Comparison of ENCODE assay signal across 8 cellular contexts in genomic region chr5:74791669-74792068, GRCh38. TPM values are rescaled to one million over a fixed set of nuclear protein-coding genes. Genes with fewer than 3 reads are reported as not detected.
DNase-seq lines count a peak whose midpoint lies in the region; ATAC-seq, FAIRE-seq and TF ChIP-seq lines count a peak whose summit lies in the region.
"Not testable (repeated sequence)": the region's sequence is repeated elsewhere in the genome, so short reads cannot be mapped to it uniquely, and the experiment has no call there.

No MANE protein-coding gene starts in this region.

- H3K36me3 ChIP-seq in GM12878 (ENCODE audit: control insufficient read depth in 2 of 2, insufficient read depth in 2 of 2, low read length in 1 of 2); mammary epithelial cell (ENCODE audit: insufficient read depth, low read length); keratinocyte (ENCODE audit: control insufficient read depth in 2 of 2, extremely low read depth in 1 of 2, insufficient read depth in 2 of 2, low read length in 2 of 2): not testable (repeated sequence)

- not testable (repeated sequence) for H3K9me3 ChIP-seq in GM12878 (replicated peaks; ENCODE audit: control insufficient read depth, insufficient read depth, low read length); mammary epithelial cell (replicated peaks; ENCODE audit: insufficient read depth, low read length); keratinocyte (ENCODE audit: control insufficient read depth, low read depth, low read length)

- H3K79me2 ChIP-seq in GM12878 (ENCODE audit: control insufficient read depth, insufficient read depth, low read length); mammary epithelial cell (ENCODE audit: insufficient read depth, low read length); keratinocyte (ENCODE audit: control insufficient read depth, insufficient read depth, low read length): not testable (repeated sequence)

- not testable (repeated sequence) for H3K4me1 ChIP-seq in GM12878 (ENCODE audit: control insufficient read depth, insufficient read depth, low read length); mammary epithelial cell (ENCODE audit: insufficient read depth, low read length); foreskin keratinocyte; keratinocyte (ENCODE audit: control insufficient read depth, extremely low read depth, insufficient read depth, low read length)

- H3K36me3 Mint-ChIP-seq in stimulated activated effector memory CD8-positive, alpha-beta T cell treated with anti-CD3 and anti-CD28 coated beads, Interleukin-12 subunit alpha, Interleukin-12 subunit beta, amount 100 ng/mL, for 72 hours, result peaks cover 51% of the 10 kb centered on the region

- intact Hi-C loops in GM12878 (cut with micrococcal nuclease; ENCODE audit: unreplicated experiment); mammary epithelial cell (cut with micrococcal nuclease): not testable (repeated sequence)

- not testable (repeated sequence) for H2AFZ ChIP-seq in GM12878 (ENCODE audit: control insufficient read depth, low read depth, low read length); mammary epithelial cell (ENCODE audit: low read depth, low read length); keratinocyte (ENCODE audit: control insufficient read depth, low read length)

- not testable (repeated sequence) for H3K4me3 ChIP-seq in GM12878; mammary epithelial cell (replicated peaks in 1 of 3; ENCODE audit: insufficient read depth in 1 of 3, low read depth in 2 of 3, low read length in 3 of 3); epithelial cell of esophagus (ENCODE audit: low read length); keratinocyte (ENCODE audit: control insufficient read depth in 2 of 3, extremely low read depth in 1 of 3, insufficient read depth in 2 of 3, low read depth in 1 of 3, low read length in 3 of 3)

- POLR2A ChIA-PET in GM12878 (lab: Charles Lee), result not testable (repeated sequence)

- not testable (repeated sequence) for TF ChIP-seq CTCF in GM12878 (IDR thresholded peaks at IDR 0.05 in 2 of 3, conservative IDR thresholded peaks at IDR 0.05 in 1 of 3; ENCODE audit: control insufficient read depth in 2 of 3, extremely low read depth in 1 of 3, insufficient read depth in 1 of 3, low read depth in 3 of 3, low read length in 3 of 3); mammary epithelial cell (conservative IDR thresholded peaks at IDR 0.05 in 1 of 2, IDR thresholded peaks at IDR 0.05 in 1 of 2; ENCODE audit: extremely low read depth in 1 of 2, insufficient read depth in 1 of 2, low read depth in 1 of 2, low read length in 2 of 2); epithelial cell of esophagus (IDR thresholded peaks at IDR 0.05; ENCODE audit: insufficient read depth, low read depth, low read length, missing control alignments); foreskin keratinocyte (conservative IDR thresholded peaks at IDR 0.05); keratinocyte (optimal IDR thresholded peaks at IDR 0.05 in 1 of 3, IDR thresholded peaks at IDR 0.05 in 1 of 3, conservative IDR thresholded peaks at IDR 0.05 in 1 of 3; ENCODE audit: extremely low read depth in 1 of 3, insufficient read depth in 2 of 3, low read length in 3 of 3)

- H3K4me2 ChIP-seq in GM12878 (ENCODE audit: control insufficient read depth, insufficient read depth); mammary epithelial cell (ENCODE audit: insufficient read depth, low read depth, low read length); keratinocyte (ENCODE audit: control insufficient read depth, extremely low read depth, insufficient read depth, low read depth, low read length): not testable (repeated sequence)

- dilution Hi-C loops in mammary epithelial cell (cut with HindIII; ENCODE audit: low sequenced_read_pairs); keratinocyte (cut with MboI; ENCODE audit: extremely low pct_ligation_motif_present, low sequenced_read_pairs): not testable (repeated sequence)

- SMC1A ChIA-PET in GM12878 (lab: Charles Lee; ENCODE audit: uncharacterized antibody, unreplicated experiment), result not testable (repeated sequence)

- not testable (repeated sequence) for H3K27ac ChIP-seq in GM12878 (ENCODE audit: control insufficient read depth, insufficient read depth); mammary epithelial cell (ENCODE audit: insufficient read depth, low read depth, low read length); foreskin keratinocyte
- H3K27ac ChIP-seq in keratinocyte (ENCODE audit: control insufficient read depth, insufficient read depth, low read length), result peak overlapping the region; percentile 3

- H3K4me3 Mint-ChIP-seq in stimulated activated effector memory CD8-positive, alpha-beta T cell treated with anti-CD3 and anti-CD28 coated beads, Interleukin-12 subunit alpha, Interleukin-12 subunit beta, amount 100 ng/mL, for 72 hours, result not testable (repeated sequence)

- not testable (repeated sequence) for H3K9me1 ChIP-seq in keratinocyte (ENCODE audit: control insufficient read depth, extremely low read depth, insufficient read depth, low read length)

- TF ChIP-seq RAD21 in GM12878 (IDR thresholded peaks at IDR 0.05; ENCODE audit: insufficient read depth, low read depth, low read length), result not testable (repeated sequence)

- not testable (repeated sequence) for H3K4me1 Mint-ChIP-seq in stimulated activated effector memory CD8-positive, alpha-beta T cell treated with anti-CD3 and anti-CD28 coated beads, Interleukin-12 subunit alpha, Interleukin-12 subunit beta, amount 100 ng/mL, for 72 hours

- not testable (repeated sequence) for H3K9me3 Mint-ChIP-seq in stimulated activated effector memory CD8-positive, alpha-beta T cell treated with anti-CD3 and anti-CD28 coated beads, Interleukin-12 subunit alpha, Interleukin-12 subunit beta, amount 100 ng/mL, for 72 hours

- H4K20me1 ChIP-seq in GM12878 (ENCODE audit: control insufficient read depth, insufficient read depth); mammary epithelial cell (ENCODE audit: insufficient read depth, low read length); keratinocyte (ENCODE audit: control insufficient read depth, extremely low read depth, insufficient read depth, low read length): not testable (repeated sequence)

- RAD21 ChIA-PET in GM12878 (lab: Charles Lee; ENCODE audit: unreplicated experiment), result not testable (repeated sequence)

- CTCF ChIA-PET in GM12878 (lab: Yijun Ruan, JAX); mammary epithelial cell (lab: Charles Lee; ENCODE audit: low non-redundant PET): not testable (repeated sequence)

- not testable (repeated sequence) for H3K9ac ChIP-seq in GM12878 (ENCODE audit: control insufficient read depth, insufficient read depth, low read length); mammary epithelial cell (ENCODE audit: insufficient read depth, low read length); keratinocyte (ENCODE audit: control insufficient read depth, extremely low read depth, insufficient read depth, low read length)

- H3K27ac Mint-ChIP-seq in stimulated activated effector memory CD8-positive, alpha-beta T cell treated with anti-CD3 and anti-CD28 coated beads, Interleukin-12 subunit alpha, Interleukin-12 subunit beta, amount 100 ng/mL, for 72 hours, result peak overlapping the region; percentile 43

- WGBS in GM12878 (ENCODE audit: insufficient coverage, insufficient replicate concordance, low lambda C conversion rate, missing lambda C conversion rate), result 15% methylated on average over 3 of the region's 3 CpGs
- WGBS in mammary epithelial cell (ENCODE audit: low coverage, missing lambda C conversion rate), result 83% methylated on average over 3 of the region's 3 CpGs

- TF ChIP-seq EP300 in GM12878 (IDR thresholded peaks at IDR 0.05; ENCODE audit: borderline replicate concordance in 1 of 2, control insufficient read depth in 1 of 2, low read depth in 2 of 2, low read length in 2 of 2), result not testable (repeated sequence)

- not testable (repeated sequence) for BruUV-seq in GM12878 (replicated peaks; lab: Mats Ljungman, UMichigan); mammary epithelial cell (replicated peaks; lab: Mats Ljungman, UMichigan)

- not testable (repeated sequence) for ATAC-seq in GM12878; stimulated activated effector memory CD8-positive, alpha-beta T cell treated with anti-CD3 and anti-CD28 coated beads, Interleukin-12 subunit alpha, Interleukin-12 subunit beta, amount 100 ng/mL, for 72 hours
- ATAC-seq in foreskin keratinocyte, result peak; percentile 53

- not testable (repeated sequence) for H3K27me3 ChIP-seq in GM12878 (replicated peaks in 1 of 2; ENCODE audit: control insufficient read depth in 2 of 2, insufficient read depth in 2 of 2, low read length in 1 of 2); mammary epithelial cell (ENCODE audit: insufficient read depth, low read length); foreskin keratinocyte; keratinocyte (ENCODE audit: control insufficient read depth, extremely low read depth, insufficient read depth, low read length)

- in situ Hi-C loops in GM12878 (cut with MboI); mammary epithelial cell (cut with MboI; ENCODE audit: low sequenced_read_pairs in 2 of 2): not testable (repeated sequence)

- peak; percentile 26 for DNase-seq in MV-4-11 (lab: John Stamatoyannopoulos, UW)
- DNase-seq in GM12878 (ENCODE audit: low read depth, low spot score); keratinocyte (ENCODE audit: low read depth, low spot score); stimulated activated effector memory CD8-positive, alpha-beta T cell treated with anti-CD3 and anti-CD28 coated beads, Interleukin-12 subunit alpha, Interleukin-12 subunit beta, amount 100 ng/mL, for 72 hours (ENCODE audit: low spot score in 2 of 2): not testable (repeated sequence)
- DNase-seq in mammary epithelial cell, result peak; percentile 68
- peak; percentile 90 for DNase-seq in epithelial cell of esophagus (ENCODE audit: low read depth)
- DNase-seq in foreskin keratinocyte, result peak; percentile 68 to 86

- not testable (repeated sequence) for TF ChIP-seq POLR2A in GM12878 (IDR thresholded peaks at IDR 0.05; ENCODE audit: low read depth, low read length)

- peak; percentile 3 for FAIRE-seq in A204.1 (lab: Jason Lieb, UNC)
- FAIRE-seq in GM12878 (lab: Jason Lieb, UNC); keratinocyte (lab: Jason Lieb, UNC): not testable (repeated sequence)

RNA-seq across cellular contexts. Expression of gene NSA2, which starts 24.6 kb away (rescaled TPM):
- total RNA-seq in GM12878 (2013; cell fraction: nucleolus; rRNA removed), result 24.8 and 34.7 TPM in 2 replicates
- total RNA-seq in GM12878 (2014; rRNA removed), result 98.4 and 128 TPM in 2 replicates
- total RNA-seq in GM12878 (2014; rRNA removed; fragmentation: Illumina TruSeq; extraction: Trizol), result 267 and 268 TPM in 2 replicates
- 92.4 and 98.3 TPM in 2 replicates for total RNA-seq in GM12878 (2021)
- polyA plus RNA-seq in GM12878 (2011; ENCODE audit: low read depth), result 21.2 TPM
- 141 and 274 TPM in 2 replicates for polyA plus RNA-seq in GM12878 (2011; rRNA removed)
- polyA plus RNA-seq in GM12878 (2011; cell fraction: cytosol; rRNA removed), result 26.9 and 37.2 TPM in 2 replicates
- polyA plus RNA-seq in GM12878 (2011; cell fraction: nucleus; rRNA removed), result 30.3 and 46.0 TPM in 2 replicates
- 90.4 and 129 TPM in 2 replicates for polyA plus RNA-seq in GM12878 (2012)
- polyA plus RNA-seq in GM12878 (2014; fragmentation: Illumina TruSeq; extraction: Trizol), result 317 and 397 TPM in 2 replicates
- polyA plus RNA-seq in GM12878 (2014; fragmentation: Nextera tagmentation; extraction: Ambion mirVana), result 10 to 100 TPM; 77.8 to 98.2 TPM
- polyA plus RNA-seq in GM12878 (2014; rRNA removed), result 145 and 190 TPM in 2 replicates
- 100 to 1,000 TPM; 146 to 159 TPM for polyA plus RNA-seq in GM12878 (2016; fragmentation: Nextera tagmentation; extraction: Ambion mirVana)
- polyA minus RNA-seq in GM12878 (2011; rRNA and poly(A)+ RNA removed), result 10.2 and 16.3 TPM in 2 replicates
- 21.1 and 26.7 TPM in 2 replicates for polyA minus RNA-seq in GM12878 (2011; cell fraction: cytosol; rRNA and poly(A)+ RNA removed)
- 6.5 and 7.6 TPM in 2 replicates for polyA minus RNA-seq in GM12878 (2011; cell fraction: nucleus; rRNA and poly(A)+ RNA removed)
- 10 to 100 TPM; 38.2 to 66.6 TPM for total RNA-seq in mammary epithelial cell
- 59.2 TPM for polyA plus RNA-seq in mammary epithelial cell
- 3.1 TPM for polyA minus RNA-seq in mammary epithelial cell
- total RNA-seq in foreskin keratinocyte, result 141 and 155 TPM in 2 replicates
- 100.0 and 127 TPM in 2 replicates for polyA plus RNA-seq in foreskin keratinocyte
- polyA plus RNA-seq in keratinocyte, result 46.0 to 107 TPM (median 85.7 TPM) in 3 replicates
- 185 TPM for polyA plus RNA-seq in keratinocyte (2011; ENCODE audit: low read depth)
- 86.7 and 96.3 TPM in 2 replicates for polyA plus RNA-seq in keratinocyte (2011; cell fraction: cytosol; rRNA removed)
- 13.9 and 37.6 TPM in 2 replicates for polyA plus RNA-seq in keratinocyte (2011; cell fraction: nucleus; rRNA removed)
- 56.1 and 96.8 TPM in 2 replicates for polyA plus RNA-seq in keratinocyte (2012; ENCODE audit: low replicate concordance)
- 1.3 to 8.5 TPM (median 3.8 TPM) in 3 replicates for polyA minus RNA-seq in keratinocyte
- polyA minus RNA-seq in keratinocyte (2011; cell fraction: cytosol; rRNA and poly(A)+ RNA removed), result 60.8 TPM
- polyA minus RNA-seq in keratinocyte (2011; cell fraction: nucleus; rRNA and poly(A)+ RNA removed), result 4.4 and 9.3 TPM in 2 replicates

RNA-seq across cellular contexts. Expression of gene GFM2, which starts 24.8 kb away (rescaled TPM):
- 101 and 103 TPM in 2 replicates for total RNA-seq in GM12878 (2013; cell fraction: nucleolus; rRNA removed)
- total RNA-seq in GM12878 (2014; rRNA removed) (32.2 and 37.4 TPM in 2 replicates), GM12878 (2014; rRNA removed; fragmentation: Illumina TruSeq; extraction: Trizol) (31.1 and 33.2 TPM in 2 replicates), GM12878 (2021) (22.1 and 24.3 TPM in 2 replicates), mammary epithelial cell (10 to 100 TPM; 26.4 to 47.2 TPM), foreskin keratinocyte (34.7 and 34.8 TPM in 2 replicates)
- 9.9 TPM for polyA plus RNA-seq in GM12878 (2011; ENCODE audit: low read depth)
- polyA plus RNA-seq in GM12878 (2011; rRNA removed) (51.3 and 73.2 TPM in 2 replicates), GM12878 (2014; fragmentation: Illumina TruSeq; extraction: Trizol) (30.2 and 38.1 TPM in 2 replicates), GM12878 (2014; fragmentation: Nextera tagmentation; extraction: Ambion mirVana) (10 to 100 TPM; 19.9 to 26.0 TPM), GM12878 (2014; rRNA removed) (29.6 and 33.2 TPM in 2 replicates), GM12878 (2016; fragmentation: Nextera tagmentation; extraction: Ambion mirVana) (10 to 100 TPM; 39.5 to 41.9 TPM), mammary epithelial cell (22.3 TPM), foreskin keratinocyte (20.3 and 24.5 TPM in 2 replicates), keratinocyte (31.5 to 55.4 TPM (median 48.7 TPM) in 3 replicates)
- polyA plus RNA-seq in GM12878 (2011; cell fraction: cytosol; rRNA removed), result 18.3 and 19.4 TPM in 2 replicates
- polyA plus RNA-seq in GM12878 (2011; cell fraction: nucleus; rRNA removed), result 89.2 and 101 TPM in 2 replicates
- polyA plus RNA-seq in GM12878 (2012), result 15.7 and 19.5 TPM in 2 replicates
- polyA minus RNA-seq in GM12878 (2011; rRNA and poly(A)+ RNA removed), result 28.2 and 37.7 TPM in 2 replicates
- 9.1 and 10.6 TPM in 2 replicates for polyA minus RNA-seq in GM12878 (2011; cell fraction: cytosol; rRNA and poly(A)+ RNA removed)
- polyA minus RNA-seq in GM12878 (2011; cell fraction: nucleus; rRNA and poly(A)+ RNA removed), result 39.3 and 45.6 TPM in 2 replicates
- polyA minus RNA-seq in mammary epithelial cell (43.1 TPM), keratinocyte (10.3 to 41.4 TPM (median 26.9 TPM) in 3 replicates)
- polyA plus RNA-seq in keratinocyte (2011; ENCODE audit: low read depth), result 26.2 TPM
- polyA plus RNA-seq in keratinocyte (2011; cell fraction: cytosol; rRNA removed), result 19.1 and 38.5 TPM in 2 replicates
- polyA plus RNA-seq in keratinocyte (2011; cell fraction: nucleus; rRNA removed), result 53.8 and 72.2 TPM in 2 replicates
- polyA plus RNA-seq in keratinocyte (2012; ENCODE audit: low replicate concordance), result 16.2 and 25.1 TPM in 2 replicates
- 23.8 TPM for polyA minus RNA-seq in keratinocyte (2011; cell fraction: cytosol; rRNA and poly(A)+ RNA removed)
- 44.0 and 69.7 TPM in 2 replicates for polyA minus RNA-seq in keratinocyte (2011; cell fraction: nucleus; rRNA and poly(A)+ RNA removed)
